1 cellular context compared by ENCODE assay signal in genomic region chr14:58824106-58824505, GRCh38.
TF ChIP-seq lines count a peak whose summit lies in the region.

No MANE protein-coding gene starts in this region.

TF ChIP-seq in HepG2, 621 proteins besides CTCF, POLR2A, EP300 and RAD21 (continued from another document):
- TF ChIP-seq ELF4 (CRISPR knock-in tag; IDR thresholded peaks at IDR 0.05; ENCODE audit: borderline replicate concordance) = no peak
- no peak for TF ChIP-seq ZNF720 (CRISPR knock-in tag; IDR thresholded peaks at IDR 0.05)
- no peak for TF ChIP-seq CEBPG (CRISPR knock-in tag; IDR thresholded peaks at IDR 0.05)
- no peak for TF ChIP-seq TRAFD1 (CRISPR knock-in tag; IDR thresholded peaks at IDR 0.05; ENCODE audit: borderline replicate concordance)
